23 cellular contexts compared by ENCODE assay signal in the genomic region with DNA sequence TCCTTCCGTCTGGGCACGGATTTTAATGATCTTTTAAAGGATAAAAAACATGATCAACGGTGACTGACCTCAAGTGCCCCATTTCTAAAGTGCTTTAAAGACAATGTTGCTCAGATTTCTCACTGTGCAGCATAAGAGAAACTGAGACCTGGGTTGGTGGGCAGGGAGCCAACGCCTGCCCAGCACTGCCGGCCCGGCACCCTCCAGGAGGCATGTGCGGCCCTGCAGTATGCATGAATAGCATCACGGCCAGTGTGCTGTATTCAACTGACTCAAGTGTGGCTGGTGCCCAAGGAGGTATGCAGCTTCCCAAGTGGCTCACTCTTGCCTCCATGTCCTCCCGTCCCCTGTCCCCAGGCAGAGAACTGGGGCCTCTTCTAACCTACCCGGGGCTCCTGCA.
"Had no signal": no experiment of that assay in that cellular context is flagged by ENCODE, and none has a peak within 500 bp of the region (broad histone marks: within the 10 kb centered on the region; RNA-seq: fewer than 3 reads in every experiment).

No MANE protein-coding gene starts in this region.

- H3K27me3 ChIP-seq: neutrophil, pancreas, testis, vagina had no signal

- H3K9me3 ChIP-seq: neutrophil, pancreas, testis, vagina had no signal

- FAIRE-seq: astrocyte, colon, endothelial cell of umbilical vein, frontal cortex, pancreas had no signal

- H3K27ac ChIP-seq: neutrophil, vagina had no signal

- H3K27me3 Mint-ChIP-seq: activated naive CD8-positive, alpha-beta T cell treated with anti-CD3 and anti-CD28 coated beads for 36 hours; activated T-cell treated with anti-CD3 and anti-CD28 coated beads, Interleukin-2, amount 50 U/mL, for 24 hours; central memory CD8-positive, alpha-beta T cell; stimulated activated naive B cell treated with anti-CD40 and anti-IgM and Interleukin-4, amounts not matched to agents 10 μg/mL and 1 μg/mL and 100 μg/mL, for 72 hours had no signal

- H3K9me3 Mint-ChIP-seq: activated naive CD8-positive, alpha-beta T cell treated with anti-CD3 and anti-CD28 coated beads for 36 hours; activated T-cell treated with anti-CD3 and anti-CD28 coated beads, Interleukin-2, amount 50 U/mL, for 24 hours; activated T-helper 2 cell treated with anti-CD3 and anti-CD28 coated beads, Interferon-gamma antibody, Interleukin-2, Interleukin-4, amounts not matched to agents 10 μg/mL and 5 μg/mL and 100 μg/mL, durations not matched to agents 14 hours and 24 hours and 36 hours; central memory CD8-positive, alpha-beta T cell; nephron; stimulated activated naive B cell treated with anti-CD40 and anti-IgM and Interleukin-4, amounts not matched to agents 10 μg/mL and 1 μg/mL and 100 μg/mL, for 72 hours had no signal

- H3K4me3 ChIP-seq: pancreas, testis, vagina had no signal

- DNase-seq: activated CD4-positive, alpha-beta T cell treated with anti-CD3 and anti-CD28 coated beads for 1 hour; activated CD8-positive, alpha-beta memory T cell treated with anti-CD3 and anti-CD28 coated beads for 24 hours; activated CD8-positive, alpha-beta memory T cell treated with anti-CD3 and anti-CD28 coated beads, Interleukin-2, amount 50 U/mL, for 4 hours; activated naive CD4-positive, alpha-beta T cell treated with Interleukin-2 at 50 U/mL for 16 hours; activated naive CD8-positive, alpha-beta T cell treated with anti-CD3 and anti-CD28 coated beads for 36 hours; activated T-cell treated with anti-CD3 and anti-CD28 coated beads, Interleukin-2, amount 50 U/mL, for 24 hours; effector memory CD4-positive, alpha-beta T cell; hippocampal formation; stimulated activated CD4-positive, alpha-beta T cell treated with anti-CD3 and anti-CD28 coated beads, Interleukin-2, amount 100 ng/mL, for 48 hours; stimulated activated CD8-positive, alpha-beta memory T cell treated with anti-CD3 and anti-CD28 coated beads, Interleukin-4, amount 100 ng/mL, for 48 hours; stimulated activated naive B cell treated with anti-CD40 and anti-IgM and Interleukin-4, amounts not matched to agents 10 μg/mL and 1 μg/mL and 100 μg/mL, for 72 hours; testis; trophoblast cell had no signal

- H3K4me3 Mint-ChIP-seq: activated naive CD8-positive, alpha-beta T cell treated with anti-CD3 and anti-CD28 coated beads for 36 hours; activated T-cell treated with anti-CD3 and anti-CD28 coated beads, Interleukin-2, amount 50 U/mL, for 24 hours; central memory CD8-positive, alpha-beta T cell; nephron; stimulated activated naive B cell treated with anti-CD40 and anti-IgM and Interleukin-4, amounts not matched to agents 10 μg/mL and 1 μg/mL and 100 μg/mL, for 72 hours had no signal

- ATAC-seq: stimulated activated naive B cell treated with anti-CD40 and anti-IgM and Interleukin-4, amounts not matched to agents 10 μg/mL and 1 μg/mL and 100 μg/mL, for 72 hours had no signal

- H3K4me1 Mint-ChIP-seq: central memory CD8-positive, alpha-beta T cell had no signal

- H3K27ac Mint-ChIP-seq: activated naive CD8-positive, alpha-beta T cell treated with anti-CD3 and anti-CD28 coated beads for 36 hours; activated T-cell treated with anti-CD3 and anti-CD28 coated beads, Interleukin-2, amount 50 U/mL, for 24 hours; activated T-helper 2 cell treated with anti-CD3 and anti-CD28 coated beads, Interferon-gamma antibody, Interleukin-2, Interleukin-4, amounts not matched to agents 10 μg/mL and 5 μg/mL and 100 μg/mL, durations not matched to agents 14 hours and 24 hours and 36 hours; stimulated activated naive B cell treated with anti-CD40 and anti-IgM and Interleukin-4, amounts not matched to agents 10 μg/mL and 1 μg/mL and 100 μg/mL, for 72 hours had no signal

- H3K36me3 ChIP-seq: neutrophil, pancreas had no signal
